17 cellular contexts compared by ENCODE assay signal in genomic region chr6:88490195-88490594, GRCh38.
"Had no signal": no experiment of that assay in that cellular context is flagged by ENCODE, and none has a peak within 500 bp of the region (broad histone marks: within the 10 kb centered on the region; RNA-seq: fewer than 3 reads in every experiment).

No MANE protein-coding gene starts in this region.

- H3K27me3 ChIP-seq: heart left ventricle, ovary, right atrium auricular region, sigmoid colon, stomach, uterus had no signal

- H3K4me3 ChIP-seq: heart left ventricle, ovary, right atrium auricular region, sigmoid colon, stomach, thoracic aorta, uterus had no signal

- H3K27ac ChIP-seq: foreskin keratinocyte, heart left ventricle, ovary, right atrium auricular region, stomach, thoracic aorta, uterus had no signal

- H3K9me3 ChIP-seq: ovary, right atrium auricular region, sigmoid colon, stomach, thoracic aorta, uterus had no signal

- H3K4me1 ChIP-seq: foreskin keratinocyte, sigmoid colon, stomach, uterus had no signal

- H3K36me3 ChIP-seq: heart left ventricle, ovary, right atrium auricular region, sigmoid colon, stomach, thoracic aorta, uterus had no signal

- DNase-seq: effector memory CD8-positive, alpha-beta T cell; foreskin keratinocyte; heart left ventricle; hippocampal formation; left colon; natural killer cell; nucleus accumbens; ovary; sigmoid colon; small intestine; stimulated activated CD4-positive, alpha-beta T cell treated with anti-CD3 and anti-CD28 coated beads, Interleukin-12 subunit alpha, Interleukin-12 subunit beta, amount 100 ng/mL, for 4 hours; stimulated activated naive CD4-positive, alpha-beta T cell; stomach; trophoblast cell; uterus had no signal

- ATAC-seq: effector memory CD8-positive, alpha-beta T cell; foreskin keratinocyte; left colon; natural killer cell had no signal
